Comparison of ENCODE assay signal across 18 cellular contexts in genomic region chr4:3374011-3374645, GRCh38.
DNase-seq lines count a peak whose midpoint lies in the region; ATAC-seq lines count a peak whose summit lies in the region.
"Had no signal": no experiment of that assay in that cellular context is flagged by ENCODE, and none has a peak within 500 bp of the region (broad histone marks: within the 10 kb centered on the region; RNA-seq: fewer than 3 reads in every experiment).

No MANE protein-coding gene starts in this region.

- H3K4me3 Mint-ChIP-seq in memory B cell = peak overlapping the region; percentile 27
- H3K4me3 Mint-ChIP-seq in stimulated activated memory B cell treated with anti-CD40 and anti-IgM and Interleukin-4, amounts not matched to agents 10 μg/mL and 1 μg/mL and 100 μg/mL, for 72 hours = peak overlapping the region; percentile 32
- H3K4me3 Mint-ChIP-seq: CD4-positive, alpha-beta T cell had no signal

- H3K27me3 Mint-ChIP-seq in memory B cell = no peaks in the 10 kb centered on the region
- H3K27me3 Mint-ChIP-seq in stimulated activated memory B cell treated with anti-CD40 and anti-IgM and Interleukin-4, amounts not matched to agents 10 μg/mL and 1 μg/mL and 100 μg/mL, for 72 hours = peaks cover 23% of the 10 kb centered on the region

- peaks cover 57 to 59% (median 58%) of the 10 kb centered on the region in 10 experiments for H3K4me1 ChIP-seq in BLaER1 treated with 17β-estradiol and CSF1 and Interleukin-3, amounts not matched to agents 10 nM and 100 nM

- peaks cover 13 to 33% (median 30%) of the 10 kb centered on the region in 11 experiments for H3K9me3 ChIP-seq in BLaER1 treated with 17β-estradiol and CSF1 and Interleukin-3, amounts not matched to agents 10 nM and 100 nM (replicated peaks in 1 of 11)

- peaks cover 13% of the 10 kb centered on the region for H3K4me1 Mint-ChIP-seq in memory B cell
- H3K4me1 Mint-ChIP-seq in stimulated activated memory B cell treated with anti-CD40 and anti-IgM and Interleukin-4, amounts not matched to agents 10 μg/mL and 1 μg/mL and 100 μg/mL, for 72 hours = peaks cover 47% of the 10 kb centered on the region

- H3K9me3 Mint-ChIP-seq in memory B cell = peaks cover 6% of the 10 kb centered on the region
- H3K9me3 Mint-ChIP-seq in stimulated activated memory B cell treated with anti-CD40 and anti-IgM and Interleukin-4, amounts not matched to agents 10 μg/mL and 1 μg/mL and 100 μg/mL, for 72 hours = peaks cover 6% of the 10 kb centered on the region
- H3K9me3 Mint-ChIP-seq: CD4-positive, alpha-beta T cell had no signal

- peaks cover 8 to 76% (median 68%) of the 10 kb centered on the region in 11 experiments; a peak in 20 of 22 replicates for H4K20me1 ChIP-seq in BLaER1 treated with 17β-estradiol and CSF1 and Interleukin-3, amounts not matched to agents 10 nM and 100 nM

- peak overlapping the region; percentile 38 for H3K27ac Mint-ChIP-seq in memory B cell
- peak overlapping the region; percentile 85 for H3K27ac Mint-ChIP-seq in stimulated activated memory B cell treated with anti-CD40 and anti-IgM and Interleukin-4, amounts not matched to agents 10 μg/mL and 1 μg/mL and 100 μg/mL, for 72 hours
- H3K27ac Mint-ChIP-seq: CD4-positive, alpha-beta T cell had no signal

- peak overlapping the region; percentile 82 to 99 (median 91) for H3K4me2 ChIP-seq in BLaER1 treated with 17β-estradiol and CSF1 and Interleukin-3, amounts not matched to agents 10 nM and 100 nM

- H3K9ac ChIP-seq in BLaER1 treated with 17β-estradiol and CSF1 and Interleukin-3, amounts not matched to agents 10 nM and 100 nM = peak overlapping the region in 3 of 11 experiments; percentile 1 to 58 (median 43); a peak in 1 of 22 replicates

- H3K36me3 ChIP-seq in BLaER1 treated with 17β-estradiol and CSF1 and Interleukin-3, amounts not matched to agents 10 nM and 100 nM = peaks cover 21 to 55% (median 46%) of the 10 kb centered on the region in 11 experiments

- H3K4me3 ChIP-seq in BLaER1 treated with 17β-estradiol and CSF1 and Interleukin-3, amounts not matched to agents 10 nM and 100 nM = no peak overlapping the region
- H3K4me3 ChIP-seq: SK-N-MC had no signal

- DNase-seq in caudate nucleus (lab: John Stamatoyannopoulos, UW) = peak in 2 of 61 donors; percentile 31 to 34
- DNase-seq in memory B cell (ENCODE audit: low spot score in 2 of 2) = no peak
- no peak for DNase-seq in C1 segment of cervical spinal cord (lab: John Stamatoyannopoulos, UW)
- DNase-seq in stimulated activated naive CD4-positive, alpha-beta T cell (lab: John Stamatoyannopoulos, UW) = no peak
- DNase-seq: Calu3; CD4-positive, alpha-beta T cell; GOT3; Karpas-422; NCI-H1417 treated with DMSO at 0.1 percent for 48 hours; NCI-H187 treated with DMSO at 0.1 percent for 48 hours; NCI-H2227 treated with DMSO at 0.1 percent for 48 hours; NCI-H510A treated with DMSO at 0.1 percent for 48 hours; NCI-H774; Right ventricle myocardium superior had no signal

- peaks cover 0 to 32% (median 0%) of the 10 kb centered on the region in 11 experiments; a peak in 5 of 22 replicates for H3K27me3 ChIP-seq in BLaER1 treated with 17β-estradiol and CSF1 and Interleukin-3, amounts not matched to agents 10 nM and 100 nM

- peaks cover 6% of the 10 kb centered on the region for H3K36me3 Mint-ChIP-seq in memory B cell
- H3K36me3 Mint-ChIP-seq in stimulated activated memory B cell treated with anti-CD40 and anti-IgM and Interleukin-4, amounts not matched to agents 10 μg/mL and 1 μg/mL and 100 μg/mL, for 72 hours = no peaks in the 10 kb centered on the region

- H3K27ac ChIP-seq in BLaER1 treated with 17β-estradiol and CSF1 and Interleukin-3, amounts not matched to agents 10 nM and 100 nM = peak overlapping the region in 2 of 11 experiments; percentile 68 to 71; a peak in 2 of 22 replicates
- peak overlapping the region; percentile 15 for H3K27ac ChIP-seq in caudate nucleus (ENCODE audit: low read depth, low read length)
- H3K27ac ChIP-seq: SK-N-MC had no signal

- ATAC-seq in memory B cell (ENCODE audit: low read depth) = no peak
- no peak for ATAC-seq in stimulated activated memory B cell treated with anti-CD40 and anti-IgM and Interleukin-4, amounts not matched to agents 10 μg/mL and 1 μg/mL and 100 μg/mL, for 72 hours
- no peak for ATAC-seq in HG03095 (IDR thresholded peaks at IDR 0.05; ENCODE audit: unreplicated experiment)
